Comparison of ENCODE assay signal across 23 cellular contexts in the genomic region with DNA sequence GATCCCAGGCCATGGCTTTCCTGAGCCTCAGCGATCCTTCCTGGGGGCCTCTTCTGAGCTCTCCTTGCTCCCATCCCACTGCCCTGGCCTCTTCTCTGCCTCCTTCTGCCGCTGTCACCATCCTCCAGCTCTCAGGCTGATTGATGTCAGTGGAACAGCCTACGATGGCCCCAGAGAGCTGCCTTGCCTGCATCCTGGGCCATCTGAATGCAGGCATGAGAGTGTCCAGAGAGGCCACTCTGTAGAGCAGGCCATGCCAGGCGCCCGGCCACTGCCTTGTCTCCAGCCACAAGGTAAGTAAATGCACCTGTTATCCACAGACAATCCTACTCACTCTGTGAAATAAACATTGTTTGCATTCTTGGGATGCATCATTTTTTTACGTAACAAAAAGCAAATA.
A peak's percentile ranks its signal among the peaks of the same experiment; 100 is the strongest.
DNase-seq lines count a peak whose midpoint lies in the region; ATAC-seq, FAIRE-seq and TF ChIP-seq lines count a peak whose summit lies in the region.
"Had no signal": no experiment of that assay in that cellular context is flagged by ENCODE, and none has a peak within 500 bp of the region (broad histone marks: within the 10 kb centered on the region; RNA-seq: fewer than 3 reads in every experiment).

No MANE protein-coding gene starts in this region.

- no peak for FAIRE-seq in RCC 7860 (lab: Jason Lieb, UNC)
- FAIRE-seq: GM19239 had no signal

- H3K4me3 Mint-ChIP-seq in natural killer cell treated with Interleukin-12 subunit alpha and Interleukin-12 subunit beta and Interleukin-15 and Interleukin-18, amount 100 ng/mL, for 72 hours = no peak overlapping the region
- no peak overlapping the region for H3K4me3 Mint-ChIP-seq in natural killer cell
- H3K4me3 Mint-ChIP-seq in endodermal cell = no peak overlapping the region
- no peak overlapping the region for H3K4me3 Mint-ChIP-seq in neural progenitor cell
- H3K4me3 Mint-ChIP-seq: CD14-positive monocyte had no signal

- no peaks in the 10 kb centered on the region for H3K27me3 ChIP-seq in endodermal cell (ENCODE audit: control insufficient read depth, insufficient read depth, low read length, poor library complexity, severe bottlenecking)
- peaks cover 5% of the 10 kb centered on the region for H3K27me3 ChIP-seq in neural progenitor cell
- H3K27me3 ChIP-seq: SJCRH30 had no signal

- peaks cover 9 to 14% of the 10 kb centered on the region in 2 donors for H3K27me3 Mint-ChIP-seq in natural killer cell treated with Interleukin-12 subunit alpha and Interleukin-12 subunit beta and Interleukin-15 and Interleukin-18, amount 100 ng/mL, for 72 hours
- H3K27me3 Mint-ChIP-seq in natural killer cell (ENCODE audit: low read depth in 2 of 2) = peaks cover 10 to 17% of the 10 kb centered on the region in 2 donors
- peaks cover 13% of the 10 kb centered on the region for H3K27me3 Mint-ChIP-seq in endodermal cell (ENCODE audit: insufficient read depth)
- peaks cover 19% of the 10 kb centered on the region for H3K27me3 Mint-ChIP-seq in neural progenitor cell (ENCODE audit: insufficient read depth, low read depth)

- H3K4me3 ChIP-seq in endodermal cell (ENCODE audit: low read length) = no peak overlapping the region
- no peak overlapping the region for H3K4me3 ChIP-seq in neural progenitor cell
- H3K4me3 ChIP-seq: SJCRH30 had no signal

- no peak overlapping the region for H3K9ac ChIP-seq in endodermal cell (ENCODE audit: extremely low read depth, low read length, poor library complexity, severe bottlenecking)
- H3K9ac ChIP-seq in neural progenitor cell = no peak overlapping the region

- no peak overlapping the region for H2AFZ ChIP-seq in neural progenitor cell (replicated peaks)

- no peaks in the 10 kb centered on the region for H3K4me1 ChIP-seq in endodermal cell (ENCODE audit: control insufficient read depth, insufficient read depth, low read length)
- peaks cover 21% of the 10 kb centered on the region for H3K4me1 ChIP-seq in neural progenitor cell
- H3K4me1 ChIP-seq: SJCRH30 had no signal

- H4K20me1 ChIP-seq in neural progenitor cell (ENCODE audit: low read depth) = no peaks in the 10 kb centered on the region

- H3K9me3 Mint-ChIP-seq in natural killer cell treated with Interleukin-12 subunit alpha and Interleukin-12 subunit beta and Interleukin-15 and Interleukin-18, amount 100 ng/mL, for 72 hours = no peaks in the 10 kb centered on the region
- H3K9me3 Mint-ChIP-seq in natural killer cell = no peaks in the 10 kb centered on the region
- peaks cover 7% of the 10 kb centered on the region for H3K9me3 Mint-ChIP-seq in endodermal cell
- H3K9me3 Mint-ChIP-seq in neural progenitor cell = peaks cover 6% of the 10 kb centered on the region

- H3K27ac Mint-ChIP-seq in natural killer cell treated with Interleukin-12 subunit alpha and Interleukin-12 subunit beta and Interleukin-15 and Interleukin-18, amount 100 ng/mL, for 72 hours = no peak overlapping the region
- H3K27ac Mint-ChIP-seq in natural killer cell (no peak overlapping the region), endodermal cell (no peak overlapping the region), neural progenitor cell (no peak overlapping the region)
- H3K27ac Mint-ChIP-seq: CD14-positive monocyte had no signal

- no peak for TF ChIP-seq CTCF in natural killer cell (IDR thresholded peaks at IDR 0.05)
- TF ChIP-seq CTCF in endodermal cell (conservative IDR thresholded peaks at IDR 0.05) = no peak
- no peak for TF ChIP-seq CTCF in neural progenitor cell (IDR thresholded peaks at IDR 0.05)

- H3K36me3 ChIP-seq in endodermal cell (ENCODE audit: control insufficient read depth, insufficient read depth, low read length) (no peaks in the 10 kb centered on the region), neural progenitor cell (no peaks in the 10 kb centered on the region)
- H3K36me3 ChIP-seq: SJCRH30 had no signal

- H3K36me3 Mint-ChIP-seq in natural killer cell treated with Interleukin-12 subunit alpha and Interleukin-12 subunit beta and Interleukin-15 and Interleukin-18, amount 100 ng/mL, for 72 hours = no peaks in the 10 kb centered on the region
- H3K36me3 Mint-ChIP-seq in natural killer cell (no peaks in the 10 kb centered on the region), endodermal cell (ENCODE audit: low read depth) (peaks cover 4% of the 10 kb centered on the region), neural progenitor cell (no peaks in the 10 kb centered on the region)
- H3K36me3 Mint-ChIP-seq: CD14-positive monocyte had no signal

- WGBS in endodermal cell (ENCODE audit: insufficient coverage in 1 of 2, insufficient read length in 1 of 2), 2 experiments = 82 to 85% methylated on average over 3 to 6 of the region's 6 CpGs

- peaks cover 5% of the 10 kb centered on the region for H3K9me3 ChIP-seq in endodermal cell (ENCODE audit: control insufficient read depth, low read length)
- H3K9me3 ChIP-seq in neural progenitor cell (ENCODE audit: low read depth) = no peaks in the 10 kb centered on the region
- H3K9me3 ChIP-seq: SJCRH30 had no signal

- no peak for ATAC-seq in natural killer cell treated with Interleukin-12 subunit alpha and Interleukin-12 subunit beta and Interleukin-15 and Interleukin-18, amount 100 ng/mL, for 72 hours
- ATAC-seq in natural killer cell = no peak
- no peak for ATAC-seq in stimulated activated naive CD8-positive, alpha-beta T cell treated with anti-CD3 and anti-CD28 coated beads, Interleukin-15, Interleukin-2, amounts not matched to agents 100 U/mL and 50 U/mL, for 24 hours
- no peak for ATAC-seq in GM18868 (IDR thresholded peaks at IDR 0.05; ENCODE audit: unreplicated experiment)

- peaks cover 3% of the 10 kb centered on the region for H3F3A ChIP-seq in neural progenitor cell (ENCODE audit: low read depth)

- DNase-seq in natural killer cell treated with Interleukin-12 subunit alpha and Interleukin-12 subunit beta and Interleukin-15 and Interleukin-18, amount 100 ng/mL, for 72 hours (ENCODE audit: low spot score) = peak; percentile 45
- DNase-seq in natural killer cell (no peak), endodermal cell (peak; percentile 49), neural progenitor cell (ENCODE audit: low spot score) (peak; percentile 2), ureter (ENCODE audit: low spot score) (peak; percentile 27), RCC 7860 (ENCODE audit: low spot score) (no peak)
- no peak for DNase-seq in stimulated activated naive CD8-positive, alpha-beta T cell treated with anti-CD3 and anti-CD28 coated beads, Interleukin-15, Interleukin-2, amounts not matched to agents 100 U/mL and 50 U/mL, for 24 hours
- DNase-seq: ACHN, AML-193, COR-L47, DMS153, KBM-7, NCI-H1417 treated with DMSO at 0.1 percent for 48 hours, NCI-H2029, NCI-H2171, NCI-H446 treated with DMSO at 0.1 percent for 48 hours, NCI-H748 treated with DMSO at 0.1 percent for 48 hours, OCI-M1, RPMI8226, SJCRH30 had no signal

- intact Hi-C loops in natural killer cell (cut with micrococcal nuclease) = no loop called here

- H3K4me1 Mint-ChIP-seq in natural killer cell treated with Interleukin-12 subunit alpha and Interleukin-12 subunit beta and Interleukin-15 and Interleukin-18, amount 100 ng/mL, for 72 hours (ENCODE audit: low read depth in 2 of 2) = peaks cover 0 to 11% of the 10 kb centered on the region in 2 donors
- peaks cover 6 to 13% of the 10 kb centered on the region in 2 donors for H3K4me1 Mint-ChIP-seq in natural killer cell
- peaks cover 10% of the 10 kb centered on the region for H3K4me1 Mint-ChIP-seq in endodermal cell
- peaks cover 31% of the 10 kb centered on the region for H3K4me1 Mint-ChIP-seq in neural progenitor cell

- H3K27ac ChIP-seq in endodermal cell (ENCODE audit: low read depth, low read length) (no peak overlapping the region), neural progenitor cell (no peak overlapping the region)
- H3K27ac ChIP-seq: SJCRH30 had no signal

- no peak overlapping the region for H3K4me2 ChIP-seq in neural progenitor cell

- H3K79me2 ChIP-seq in neural progenitor cell (ENCODE audit: low read depth) = no peaks in the 10 kb centered on the region

Comparison
In these comparisons a context has a peak if more than half of its experiments do, and no peak if none do; other contexts are left out.
1. DNase-seq: peak in natural killer cell treated with Interleukin-12 subunit alpha and Interleukin-12 subunit beta and Interleukin-15 and Interleukin-18, amount 100 ng/mL, for 72 hours (single experiment), endodermal cell (single experiment), neural progenitor cell (single experiment) and ureter (single experiment); none in natural killer cell (single experiment), stimulated activated naive CD8-positive, alpha-beta T cell treated with anti-CD3 and anti-CD28 coated beads, Interleukin-15, Interleukin-2, amounts not matched to agents 100 U/mL and 50 U/mL, for 24 hours (single experiment) and RCC 7860 (single experiment).